Comparison of ENCODE assay signal across 24 cellular contexts in genomic region chr2:145116834-145117233, GRCh38.
"Had no signal": no experiment of that assay in that cellular context is flagged by ENCODE, and none has a peak within 500 bp of the region (broad histone marks: within the 10 kb centered on the region; RNA-seq: fewer than 3 reads in every experiment).

No MANE protein-coding gene starts in this region.

- H3K27ac ChIP-seq: ascending aorta, brain microvascular endothelial cell, ovary, psoas muscle, thoracic aorta, WERI-Rb-1 had no signal

- H3K27me3 ChIP-seq: ascending aorta, brain microvascular endothelial cell, ovary had no signal

- H3K9me3 ChIP-seq: ascending aorta, ovary, psoas muscle, thoracic aorta had no signal

- DNase-seq: activated CD4-positive, alpha-beta T cell treated with anti-CD3 and anti-CD28 coated beads for 48 hours; activated CD4-positive, alpha-beta T cell treated with anti-CD3 and anti-CD28 coated beads, Interleukin-2, amount 50 U/mL, for 48 hours; activated CD8-positive, alpha-beta memory T cell treated with anti-CD3 and anti-CD28 coated beads for 24 hours; activated effector memory CD4-positive, alpha-beta T cell treated with anti-CD3 and anti-CD28 coated beads, Interleukin-2, amount 50 U/mL, for 16 hours; activated naive CD4-positive, alpha-beta T cell treated with anti-CD3 and anti-CD28 coated beads for 36 hours; activated naive CD8-positive, alpha-beta T cell treated with anti-CD3 and anti-CD28 coated beads for 36 hours; activated T-cell treated with anti-CD3 and anti-CD28 coated beads, Interleukin-2, amount 50 U/mL, for 1 hour; brain microvascular endothelial cell; foreskin fibroblast; kidney; left colon; naive thymus-derived CD8-positive, alpha-beta T cell; ovary; psoas muscle; stimulated activated CD4-positive, alpha-beta T cell treated with anti-CD3 and anti-CD28 coated beads, Interleukin-15, amount 100 ng/mL, for 24 hours; stimulated activated CD4-positive, alpha-beta T cell treated with anti-CD3 and anti-CD28 coated beads, Interleukin-2, amount 100 ng/mL, for 24 hours; stimulated activated naive B cell treated with anti-CD40 and anti-IgM and Interleukin-4, amounts not matched to agents 10 μg/mL and 1 μg/mL and 100 μg/mL, for 72 hours; SW 1271; T1000; trophoblast cell; WERI-Rb-1 had no signal

- H3K36me3 ChIP-seq: ascending aorta, brain microvascular endothelial cell, ovary, thoracic aorta, WERI-Rb-1 had no signal

- H3K4me3 ChIP-seq: ascending aorta, ovary, psoas muscle, thoracic aorta had no signal

- ATAC-seq: activated CD4-positive, CD25-positive, alpha-beta regulatory T cell treated with anti-CD3 and anti-CD28 coated beads, Interleukin-2, amount 50 U/mL, for 24 hours; left colon; naive thymus-derived CD8-positive, alpha-beta T cell; psoas muscle; stimulated activated naive B cell treated with anti-CD40 and anti-IgM and Interleukin-4, amounts not matched to agents 10 μg/mL and 1 μg/mL and 100 μg/mL, for 72 hours had no signal

- H3K4me1 ChIP-seq: psoas muscle had no signal
